In the genomic region with DNA sequence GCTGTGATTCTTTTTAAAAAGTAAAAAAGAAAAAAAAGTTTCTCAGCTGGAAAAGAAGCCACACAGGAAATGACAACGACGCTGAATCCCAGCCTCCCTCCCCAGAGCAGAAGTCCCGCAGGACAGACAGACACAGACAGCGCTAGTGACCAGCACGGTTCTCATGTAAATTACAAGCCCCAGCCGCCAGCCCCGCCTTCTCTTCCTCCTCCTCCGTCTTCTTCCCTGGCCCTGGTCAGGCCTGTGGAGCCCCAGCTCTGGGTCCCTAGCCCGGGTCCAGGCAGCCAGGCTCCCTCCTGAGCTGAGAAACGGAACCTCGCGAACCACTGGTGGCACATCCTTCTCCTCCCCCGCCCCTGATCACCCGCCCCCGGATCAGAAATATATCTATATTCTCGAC, we compare ENCODE assay signal across 1 cellular context.
TF ChIP-seq lines count a peak whose summit lies in the region.

No MANE protein-coding gene starts in this region.

TF ChIP-seq in K562, 482 proteins besides CTCF, POLR2A, EP300 and RAD21:
- TF ChIP-seq, protein P1, sequence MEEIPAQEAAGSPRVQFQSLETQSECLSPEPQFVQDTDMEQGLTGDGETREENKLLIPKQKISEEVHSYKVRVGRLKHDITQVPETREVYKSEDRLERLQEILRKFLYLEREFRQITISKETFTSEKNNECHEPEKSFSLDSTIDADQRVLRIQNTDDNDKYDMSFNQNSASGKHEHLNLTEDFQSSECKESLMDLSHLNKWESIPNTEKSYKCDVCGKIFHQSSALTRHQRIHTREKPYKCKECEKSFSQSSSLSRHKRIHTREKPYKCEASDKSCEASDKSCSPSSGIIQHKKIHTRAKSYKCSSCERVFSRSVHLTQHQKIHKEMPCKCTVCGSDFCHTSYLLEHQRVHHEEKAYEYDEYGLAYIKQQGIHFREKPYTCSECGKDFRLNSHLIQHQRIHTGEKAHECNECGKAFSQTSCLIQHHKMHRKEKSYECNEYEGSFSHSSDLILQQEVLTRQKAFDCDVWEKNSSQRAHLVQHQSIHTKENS (CRISPR knock-in tag; IDR thresholded peaks at IDR 0.05): no peak
- TF ChIP-seq CAMTA2 (CRISPR knock-in tag; conservative IDR thresholded peaks at IDR 0.05): no peak
- TF ChIP-seq, protein P2, sequence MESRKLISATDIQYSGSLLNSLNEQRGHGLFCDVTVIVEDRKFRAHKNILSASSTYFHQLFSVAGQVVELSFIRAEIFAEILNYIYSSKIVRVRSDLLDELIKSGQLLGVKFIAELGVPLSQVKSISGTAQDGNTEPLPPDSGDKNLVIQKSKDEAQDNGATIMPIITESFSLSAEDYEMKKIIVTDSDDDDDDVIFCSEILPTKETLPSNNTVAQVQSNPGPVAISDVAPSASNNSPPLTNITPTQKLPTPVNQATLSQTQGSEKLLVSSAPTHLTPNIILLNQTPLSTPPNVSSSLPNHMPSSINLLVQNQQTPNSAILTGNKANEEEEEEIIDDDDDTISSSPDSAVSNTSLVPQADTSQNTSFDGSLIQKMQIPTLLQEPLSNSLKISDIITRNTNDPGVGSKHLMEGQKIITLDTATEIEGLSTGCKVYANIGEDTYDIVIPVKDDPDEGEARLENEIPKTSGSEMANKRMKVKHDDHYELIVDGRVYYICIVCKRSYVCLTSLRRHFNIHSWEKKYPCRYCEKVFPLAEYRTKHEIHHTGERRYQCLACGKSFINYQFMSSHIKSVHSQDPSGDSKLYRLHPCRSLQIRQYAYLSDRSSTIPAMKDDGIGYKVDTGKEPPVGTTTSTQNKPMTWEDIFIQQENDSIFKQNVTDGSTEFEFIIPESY (CRISPR knock-in tag; IDR thresholded peaks at IDR 0.05): 0 out of 2 replicates have a peak, but pooled peaks have one; percentile 13
